30 cellular contexts compared by ENCODE assay signal in the genomic region with DNA sequence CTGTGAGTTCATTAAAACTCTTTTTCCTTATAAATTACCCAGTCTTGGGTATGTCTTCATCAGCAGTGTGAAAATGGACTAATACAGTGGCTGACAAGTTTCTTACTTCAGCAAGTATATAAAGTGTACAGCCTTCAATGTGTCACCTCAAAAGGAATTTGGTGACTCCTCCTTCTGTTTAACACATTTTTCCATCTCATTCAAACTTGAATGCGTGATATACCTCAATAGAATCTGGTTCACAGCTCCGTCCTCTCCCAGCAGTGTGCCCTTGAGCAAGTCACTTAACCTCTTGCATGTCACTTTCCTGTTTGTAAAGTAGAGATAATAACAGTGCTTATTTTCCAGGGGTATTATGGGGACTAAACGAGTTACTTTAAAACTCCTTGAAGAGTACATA.
"Had no signal": no experiment of that assay in that cellular context is flagged by ENCODE, and none has a peak within 500 bp of the region (broad histone marks: within the 10 kb centered on the region; RNA-seq: fewer than 3 reads in every experiment).

No MANE protein-coding gene starts in this region.

- H3K9me3 Mint-ChIP-seq: activated B cell treated with CpG ODN at 0.5 μM for 24 hours; activated CD4-positive, alpha-beta memory T cell treated with anti-CD3 and anti-CD28 coated beads for 36 hours; activated naive CD4-positive, alpha-beta T cell treated with anti-CD3 and anti-CD28 coated beads for 36 hours; activated T-cell treated with anti-CD3 and anti-CD28 coated beads, Interleukin-2, amount 50 U/mL, for 4 hours; activated T-helper 1 cell treated with anti-CD3 and anti-CD28 coated beads, Interleukin-12 subunit alpha, Interleukin-12 subunit beta, Interleukin-2, Interleukin-4 antibody, amounts not matched to agents 30 ng/mL and 10 ng/mL and 1 ng/mL, durations not matched to agents 14 hours and 24 hours and 36 hours; T-helper 1 cell treated with Interleukin-12 subunit alpha and Interleukin-12 subunit beta and Interleukin-4 antibody, amounts not matched to agents 30 μg/mL and 1 μg/mL, for 36 hours; T-helper 2 cell treated with Interferon-gamma antibody and Interleukin-4, amounts not matched to agents 5 μg/mL and 100 μg/mL, for 36 hours had no signal

- H3K27ac ChIP-seq: adrenal gland, SJCRH30, SK-N-MC, VCaP had no signal

- DNase-seq: activated B cell treated with CpG ODN at 0.5 μM for 24 hours; activated CD4-positive, alpha-beta memory T cell treated with anti-CD3 and anti-CD28 coated beads for 36 hours; activated CD4-positive, alpha-beta T cell treated with anti-CD3 and anti-CD28 coated beads for 4 hours; activated CD4-positive, alpha-beta T cell treated with anti-CD3 and anti-CD28 coated beads, Interleukin-2, amount 50 U/mL, for 1 hour; activated CD4-positive, CD25-positive, alpha-beta regulatory T cell treated with anti-CD3 and anti-CD28 coated beads, Interleukin-2, amount 50 U/mL, for 72 hours; activated CD8-positive, alpha-beta memory T cell treated with anti-CD3 and anti-CD28 coated beads, Interleukin-2, amount 50 U/mL, for 4 hours; activated gamma-delta T cell treated with Interleukin-2 at 50 U/mL for 16 hours; activated naive CD4-positive, alpha-beta T cell treated with anti-CD3 and anti-CD28 coated beads for 36 hours; activated T-cell treated with anti-CD3 and anti-CD28 coated beads for 4 hours; activated T-cell treated with anti-CD3 and anti-CD28 coated beads, Interleukin-2, amount 50 U/mL, for 4 hours; adrenal gland; anterior cingulate cortex; central memory CD4-positive, alpha-beta T cell; NCI-H1092 treated with DMSO at 0.1 percent for 48 hours; NCI-H1417; NCI-H187 treated with DMSO at 0.1 percent for 48 hours; NCI-H2081; NCI-H2171 treated with DMSO at 0.1 percent for 48 hours; NCI-H345; NCI-H524 treated with DMSO at 0.1 percent for 48 hours; SHP77; SJCRH30 had no signal

- H3K4me3 Mint-ChIP-seq: activated B cell treated with CpG ODN at 0.5 μM for 24 hours; activated CD4-positive, alpha-beta memory T cell treated with anti-CD3 and anti-CD28 coated beads for 36 hours; activated naive CD4-positive, alpha-beta T cell treated with anti-CD3 and anti-CD28 coated beads for 36 hours; activated T-cell treated with anti-CD3 and anti-CD28 coated beads, Interleukin-2, amount 50 U/mL, for 4 hours; activated T-helper 1 cell treated with anti-CD3 and anti-CD28 coated beads, Interleukin-12 subunit alpha, Interleukin-12 subunit beta, Interleukin-2, Interleukin-4 antibody, amounts not matched to agents 30 ng/mL and 10 ng/mL and 1 ng/mL, durations not matched to agents 14 hours and 24 hours and 36 hours; brain; T-helper 1 cell treated with Interleukin-12 subunit alpha and Interleukin-12 subunit beta and Interleukin-4 antibody, amounts not matched to agents 30 μg/mL and 1 μg/mL, for 36 hours; T-helper 2 cell treated with Interferon-gamma antibody and Interleukin-4, amounts not matched to agents 5 μg/mL and 100 μg/mL, for 36 hours had no signal

- H3K27ac Mint-ChIP-seq: activated B cell treated with CpG ODN at 0.5 μM for 24 hours; activated CD4-positive, alpha-beta memory T cell treated with anti-CD3 and anti-CD28 coated beads for 36 hours; activated naive CD4-positive, alpha-beta T cell treated with anti-CD3 and anti-CD28 coated beads for 36 hours; activated naive CD4-positive, alpha-beta T cell treated with anti-CD3 and anti-CD28 coated beads, Interleukin-2, amount 50 U/mL, for 72 hours; activated T-helper 1 cell treated with anti-CD3 and anti-CD28 coated beads, Interleukin-12 subunit alpha, Interleukin-12 subunit beta, Interleukin-2, Interleukin-4 antibody, amounts not matched to agents 30 ng/mL and 10 ng/mL and 1 ng/mL, durations not matched to agents 14 hours and 24 hours and 36 hours; brain; T-helper 1 cell treated with Interleukin-12 subunit alpha and Interleukin-12 subunit beta and Interleukin-4 antibody, amounts not matched to agents 30 μg/mL and 1 μg/mL, for 36 hours; T-helper 2 cell treated with Interferon-gamma antibody and Interleukin-4, amounts not matched to agents 5 μg/mL and 100 μg/mL, for 36 hours had no signal

- H3K36me3 ChIP-seq: adrenal gland, SJCRH30 had no signal

- H3K4me1 Mint-ChIP-seq: activated B cell treated with CpG ODN at 0.5 μM for 24 hours had no signal

- H3K36me3 Mint-ChIP-seq: activated CD4-positive, alpha-beta memory T cell treated with anti-CD3 and anti-CD28 coated beads for 36 hours; activated naive CD4-positive, alpha-beta T cell treated with anti-CD3 and anti-CD28 coated beads, Interleukin-2, amount 50 U/mL, for 72 hours; brain had no signal

- H3K4me1 ChIP-seq: adrenal gland, SJCRH30 had no signal

- H3K27me3 ChIP-seq: adrenal gland, SJCRH30 had no signal

- H3K4me3 ChIP-seq: adrenal gland, K562, SJCRH30, SK-N-MC had no signal

- H3K9me3 ChIP-seq: adrenal gland, SJCRH30 had no signal
